ENCODE assay signal across 22 cellular contexts in the genomic region with DNA sequence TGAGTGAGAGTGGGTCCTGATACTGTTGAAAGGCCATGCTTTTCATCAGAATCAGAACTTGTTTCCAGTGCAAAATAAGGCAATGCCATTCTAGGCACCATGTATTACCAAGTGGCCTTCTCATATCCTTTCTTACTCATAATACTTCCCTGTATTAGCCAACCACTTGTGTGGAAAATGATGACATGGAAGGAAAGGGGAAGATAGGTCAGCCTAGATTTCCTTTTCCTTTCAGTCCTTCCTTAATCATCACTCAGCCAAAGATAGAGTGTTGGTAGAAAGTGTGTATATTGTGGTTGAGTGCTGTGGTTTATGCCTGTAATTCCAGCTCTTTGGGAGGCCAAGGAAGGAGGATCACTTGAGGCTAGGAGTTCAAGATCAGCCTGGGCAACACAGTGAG.
DNase-seq lines count a peak whose midpoint lies in the region; ATAC-seq, FAIRE-seq and TF ChIP-seq lines count a peak whose summit lies in the region.
"Had no signal": no experiment of that assay in that cellular context is flagged by ENCODE, and none has a peak within 500 bp of the region (broad histone marks: within the 10 kb centered on the region; RNA-seq: fewer than 3 reads in every experiment).

No MANE protein-coding gene starts in this region.

- TF ChIP-seq CTCF in bronchial epithelial cell (IDR thresholded peaks at IDR 0.05; ENCODE audit: insufficient read depth, low read length, severe bottlenecking): no peak

- POLR2A ChIA-PET in T-cell (lab: Charles Lee): no interaction called here

- H3K27ac Mint-ChIP-seq in activated naive CD8-positive, alpha-beta T cell treated with anti-CD3 and anti-CD28 coated beads, Interleukin-2, amount 50 U/mL, for 24 hours: peak overlapping the region; percentile 38
- no peak overlapping the region for H3K27ac Mint-ChIP-seq in activated naive CD8-positive, alpha-beta T cell treated with anti-CD3 and anti-CD28 coated beads for 36 hours
- peak overlapping the region; percentile 60 for H3K27ac Mint-ChIP-seq in stimulated activated effector memory CD8-positive, alpha-beta T cell treated with anti-CD3 and anti-CD28 coated beads, Interleukin-12 subunit alpha, Interleukin-12 subunit beta, amount 100 ng/mL, for 72 hours
- H3K27ac Mint-ChIP-seq in T-cell: no peak overlapping the region
- H3K27ac Mint-ChIP-seq: GM23338 had no signal

- DNase-seq in activated naive CD8-positive, alpha-beta T cell treated with anti-CD3 and anti-CD28 coated beads, Interleukin-2, amount 50 U/mL, for 24 hours: no peak
- DNase-seq in activated naive CD8-positive, alpha-beta T cell treated with anti-CD3 and anti-CD28 coated beads for 36 hours: no peak
- DNase-seq in MV-4-11 (lab: John Stamatoyannopoulos, UW): peak; percentile 79
- DNase-seq in bronchial epithelial cell (ENCODE audit: low read depth): peak; percentile 56
- DNase-seq in stimulated activated effector memory CD8-positive, alpha-beta T cell treated with anti-CD3 and anti-CD28 coated beads, Interleukin-12 subunit alpha, Interleukin-12 subunit beta, amount 100 ng/mL, for 72 hours (ENCODE audit: low spot score in 2 of 2): no peak
- no peak for DNase-seq in NCI-H524 (lab: John Stamatoyannopoulos, UW)
- no peak for DNase-seq in T-cell
- DNase-seq: DND-41, GDM1, KBM-7, NCI-H1105 treated with DMSO at 0.1 percent for 48 hours, NCI-H1694 treated with DMSO at 0.1 percent for 48 hours, NCI-H2107, NCI-H226, NCI-H526 treated with DMSO at 0.1 percent for 48 hours, RPMI8226, SJCRH30 had no signal

- no peaks in the 10 kb centered on the region for H3K36me3 ChIP-seq in bronchial epithelial cell (ENCODE audit: control insufficient read depth, insufficient read depth, low read length)
- H3K36me3 ChIP-seq: BLaER1 treated with 17β-estradiol and CSF1 and Interleukin-3, amounts not matched to agents 10 nM and 100 nM; SJCRH30 had no signal

- peaks cover 13% of the 10 kb centered on the region for H3K27me3 Mint-ChIP-seq in activated naive CD8-positive, alpha-beta T cell treated with anti-CD3 and anti-CD28 coated beads, Interleukin-2, amount 50 U/mL, for 24 hours
- H3K27me3 Mint-ChIP-seq in activated naive CD8-positive, alpha-beta T cell treated with anti-CD3 and anti-CD28 coated beads for 36 hours: peaks cover 8% of the 10 kb centered on the region
- peaks cover 0 to under 1% of the 10 kb centered on the region in 2 donors for H3K27me3 Mint-ChIP-seq in T-cell

- H3K4me1 Mint-ChIP-seq in activated naive CD8-positive, alpha-beta T cell treated with anti-CD3 and anti-CD28 coated beads, Interleukin-2, amount 50 U/mL, for 24 hours: peaks cover 9% of the 10 kb centered on the region
- no peaks in the 10 kb centered on the region for H3K4me1 Mint-ChIP-seq in activated naive CD8-positive, alpha-beta T cell treated with anti-CD3 and anti-CD28 coated beads for 36 hours
- H3K4me1 Mint-ChIP-seq in stimulated activated effector memory CD8-positive, alpha-beta T cell treated with anti-CD3 and anti-CD28 coated beads, Interleukin-12 subunit alpha, Interleukin-12 subunit beta, amount 100 ng/mL, for 72 hours: peaks cover 22% of the 10 kb centered on the region
- no peaks in the 10 kb centered on the region for H3K4me1 Mint-ChIP-seq in T-cell

- H3K4me3 Mint-ChIP-seq in activated naive CD8-positive, alpha-beta T cell treated with anti-CD3 and anti-CD28 coated beads, Interleukin-2, amount 50 U/mL, for 24 hours: no peak overlapping the region
- no peak overlapping the region for H3K4me3 Mint-ChIP-seq in activated naive CD8-positive, alpha-beta T cell treated with anti-CD3 and anti-CD28 coated beads for 36 hours
- H3K4me3 Mint-ChIP-seq in stimulated activated effector memory CD8-positive, alpha-beta T cell treated with anti-CD3 and anti-CD28 coated beads, Interleukin-12 subunit alpha, Interleukin-12 subunit beta, amount 100 ng/mL, for 72 hours: peak overlapping the region; percentile 10
- H3K4me3 Mint-ChIP-seq in T-cell: no peak overlapping the region
- H3K4me3 Mint-ChIP-seq: GM23338 had no signal

- ATAC-seq in activated naive CD8-positive, alpha-beta T cell treated with anti-CD3 and anti-CD28 coated beads, Interleukin-2, amount 50 U/mL, for 24 hours: no peak
- no peak for ATAC-seq in stimulated activated effector memory CD8-positive, alpha-beta T cell treated with anti-CD3 and anti-CD28 coated beads, Interleukin-12 subunit alpha, Interleukin-12 subunit beta, amount 100 ng/mL, for 72 hours
- no peak for ATAC-seq in HG02678 (IDR thresholded peaks at IDR 0.05; ENCODE audit: unreplicated experiment)
- no peak for ATAC-seq in T-cell (replicated peaks in 1 of 4)
- ATAC-seq: A549, GM23338 had no signal

- peak; percentile 43 for FAIRE-seq in bronchial epithelial cell (lab: Jason Lieb, UNC)
- FAIRE-seq: A549, GM12891 had no signal

- no peak overlapping the region for H3K4me3 ChIP-seq in bronchial epithelial cell (ENCODE audit: low read depth, low read length)
- H3K4me3 ChIP-seq: A549; BLaER1 treated with 17β-estradiol and CSF1 and Interleukin-3, amounts not matched to agents 10 nM and 100 nM; GM23338; SJCRH30 had no signal

- CTCF ChIA-PET in T-cell (lab: Charles Lee): no interaction called here

- peaks cover 6% of the 10 kb centered on the region for H3K9me3 Mint-ChIP-seq in activated naive CD8-positive, alpha-beta T cell treated with anti-CD3 and anti-CD28 coated beads, Interleukin-2, amount 50 U/mL, for 24 hours
- peaks cover 7% of the 10 kb centered on the region for H3K9me3 Mint-ChIP-seq in activated naive CD8-positive, alpha-beta T cell treated with anti-CD3 and anti-CD28 coated beads for 36 hours
- peaks cover 9% of the 10 kb centered on the region for H3K9me3 Mint-ChIP-seq in stimulated activated effector memory CD8-positive, alpha-beta T cell treated with anti-CD3 and anti-CD28 coated beads, Interleukin-12 subunit alpha, Interleukin-12 subunit beta, amount 100 ng/mL, for 72 hours
- peaks cover 0 to 2% (median under 1%) of the 10 kb centered on the region in 3 donors for H3K9me3 Mint-ChIP-seq in T-cell

- H3K36me3 Mint-ChIP-seq in activated naive CD8-positive, alpha-beta T cell treated with anti-CD3 and anti-CD28 coated beads, Interleukin-2, amount 50 U/mL, for 24 hours (ENCODE audit: low read depth): no peaks in the 10 kb centered on the region
- peaks cover 2% of the 10 kb centered on the region for H3K36me3 Mint-ChIP-seq in activated naive CD8-positive, alpha-beta T cell treated with anti-CD3 and anti-CD28 coated beads for 36 hours
- no peaks in the 10 kb centered on the region for H3K36me3 Mint-ChIP-seq in stimulated activated effector memory CD8-positive, alpha-beta T cell treated with anti-CD3 and anti-CD28 coated beads, Interleukin-12 subunit alpha, Interleukin-12 subunit beta, amount 100 ng/mL, for 72 hours
- no peaks in the 10 kb centered on the region for H3K36me3 Mint-ChIP-seq in T-cell

- no peaks in the 10 kb centered on the region for H3K27me3 ChIP-seq in bronchial epithelial cell (ENCODE audit: control insufficient read depth, insufficient read depth, low read length)
- H3K27me3 ChIP-seq: BLaER1 treated with 17β-estradiol and CSF1 and Interleukin-3, amounts not matched to agents 10 nM and 100 nM; SJCRH30 had no signal

Comparison
In these comparisons a context has a peak if more than half of its experiments do, and no peak if none do; other contexts are left out.
1. H3K27ac Mint-ChIP-seq: peak in activated naive CD8-positive, alpha-beta T cell treated with anti-CD3 and anti-CD28 coated beads, Interleukin-2, amount 50 U/mL, for 24 hours (single experiment) and stimulated activated effector memory CD8-positive, alpha-beta T cell treated with anti-CD3 and anti-CD28 coated beads, Interleukin-12 subunit alpha, Interleukin-12 subunit beta, amount 100 ng/mL, for 72 hours (single experiment); none in activated naive CD8-positive, alpha-beta T cell treated with anti-CD3 and anti-CD28 coated beads for 36 hours (single experiment) and T-cell (0 of 2).
2. DNase-seq: peak in MV-4-11 (single experiment) and bronchial epithelial cell (single experiment); none in activated naive CD8-positive, alpha-beta T cell treated with anti-CD3 and anti-CD28 coated beads, Interleukin-2, amount 50 U/mL, for 24 hours (single experiment), activated naive CD8-positive, alpha-beta T cell treated with anti-CD3 and anti-CD28 coated beads for 36 hours (single experiment), stimulated activated effector memory CD8-positive, alpha-beta T cell treated with anti-CD3 and anti-CD28 coated beads, Interleukin-12 subunit alpha, Interleukin-12 subunit beta, amount 100 ng/mL, for 72 hours (0 of 2), NCI-H524 (0 of 2) and T-cell (0 of 34).